8 cellular contexts compared by ENCODE assay signal in the genomic region with DNA sequence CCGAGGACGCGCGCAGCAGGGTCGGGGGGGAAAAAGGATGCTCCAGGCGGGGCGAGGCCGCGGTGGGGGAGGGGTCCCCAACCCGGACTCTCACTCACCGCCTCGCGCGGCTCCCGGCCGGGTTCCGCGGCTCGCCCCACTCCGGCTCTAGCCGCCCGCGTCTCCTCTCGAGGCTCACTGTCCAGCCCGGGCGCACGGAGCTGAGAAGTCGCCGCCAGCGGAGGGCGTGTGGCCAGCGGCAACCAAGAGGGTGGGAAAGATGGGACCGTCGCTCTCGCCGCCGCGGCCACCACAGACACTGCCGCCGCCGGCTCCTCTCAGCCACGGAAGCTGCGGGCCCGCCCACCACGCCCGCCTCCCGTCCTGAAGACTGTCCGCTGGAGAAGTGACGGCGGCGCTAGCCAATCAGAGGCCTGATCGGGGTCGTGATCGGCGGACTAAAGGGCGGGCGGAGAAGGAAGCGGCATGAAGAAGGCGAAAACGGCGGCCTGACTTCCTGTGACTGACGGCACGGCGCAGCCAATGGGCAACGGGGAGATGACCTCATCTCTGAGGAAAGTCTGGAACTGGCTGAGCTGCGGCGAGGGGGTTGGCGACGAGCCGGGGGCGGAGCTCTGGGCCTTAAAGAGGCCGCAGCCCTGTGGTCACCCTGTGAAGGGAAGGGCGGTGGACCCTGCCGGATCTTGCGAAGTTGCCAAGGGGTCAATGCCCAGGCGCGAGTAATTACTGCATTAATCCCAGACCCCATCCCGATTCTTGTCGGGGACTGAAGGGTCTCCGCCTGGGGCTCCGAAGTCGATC. TPM values are rescaled to one million over a fixed set of nuclear protein-coding genes. Genes with fewer than 3 reads are reported as not detected.
A peak's percentile ranks its signal among the peaks of the same experiment; 100 is the strongest.
DNase-seq lines count a peak whose midpoint lies in the region; ATAC-seq and TF ChIP-seq lines count a peak whose summit lies in the region.

A gene (minus strand): TSS at position 340 of the 801 bp plus-strand sequence.

- no peaks in the 10 kb centered on the region for H3K9me3 ChIP-seq in left lung

- peaks cover 0 to 4% (median 0%) of the 10 kb centered on the region in 7 donors for H3K9me3 Mint-ChIP-seq in CD14-positive monocyte

- peaks cover 12 to 37% of the 10 kb centered on the region in 2 donors for H3K4me1 ChIP-seq in left lung

- H3K27me3 ChIP-seq in left lung, result no peaks in the 10 kb centered on the region

- intact Hi-C loops in CD14-positive monocyte (cut with micrococcal nuclease) (loop anchor here in 1 of 2 donors (10.0 kb wide), 1 partner anchor 1102 kb away; a partner anchor contains a TSS), left lung (cut with DNase I) (no loop called here)

- DNase-seq in CD14-positive monocyte (ENCODE audit: low spot score) (peak; percentile 100), NCI-H82 (lab: John Stamatoyannopoulos, UW) (peak; percentile 99), dermis blood vessel endothelial cell (peak; percentile 100), left lung (peak; percentile 100)
- peak; percentile 99 to 100 for DNase-seq in activated CD4-positive, alpha-beta T cell treated with anti-CD3 and anti-CD28 coated beads, Interleukin-2, amount 50 U/mL, for 48 hours
- peak; percentile 98 to 99 for DNase-seq in stimulated activated CD4-positive, alpha-beta T cell treated with anti-CD3 and anti-CD28 coated beads, Interleukin-2, amount 100 ng/mL, for 48 hours

- H3K27ac Mint-ChIP-seq in CD14-positive monocyte, result peak within 1 kb of the TSS; percentile 97 to 99 (median 99)

- peaks cover 2 to 4% of the 10 kb centered on the region in 2 donors for H3K36me3 Mint-ChIP-seq in CD14-positive monocyte

- peak within 1 kb of the TSS; percentile 96 to 98 for H3K4me3 ChIP-seq in left lung

- no peaks in the 10 kb centered on the region for H3K36me3 ChIP-seq in left lung

- TF ChIP-seq CTCF in CD14-positive monocyte (IDR thresholded peaks at IDR 0.05), result no peak
- no peak for TF ChIP-seq CTCF in left lung (IDR thresholded peaks at IDR 0.05)

- H3K27ac ChIP-seq in left lung, result peak within 1 kb of the TSS; percentile 91 to 94

- peaks cover 0 to 5% (median 2%) of the 10 kb centered on the region in 3 donors for H3K27me3 Mint-ChIP-seq in CD14-positive monocyte (ENCODE audit: low read depth in 3 of 3)

- peak within 1 kb of the TSS; percentile 94 to 96 for H3K4me3 Mint-ChIP-seq in CD14-positive monocyte

- H3K4me1 Mint-ChIP-seq in CD14-positive monocyte, result peaks cover 49% of the 10 kb centered on the region

- peak; percentile 91 for ATAC-seq in GM19397 (IDR thresholded peaks at IDR 0.05; ENCODE audit: unreplicated experiment)
- ATAC-seq in HG03571 (IDR thresholded peaks at IDR 0.05; ENCODE audit: unreplicated experiment), result peak; percentile 90
- peak; percentile 96 for ATAC-seq in left lung

RNA-seq across cellular contexts. Expression of the gene that starts here (rescaled TPM):
- polyA plus RNA-seq in CD14-positive monocyte, result 10 to 100 TPM; 14.1 to 18.9 TPM
- total RNA-seq in dermis blood vessel endothelial cell (33.1 and 41.4 TPM in 2 replicates), left lung (10 to 100 TPM; 56.1 to 58.0 TPM)

Comparison
In these comparisons a context has a peak if more than half of its experiments do, and no peak if none do; other contexts are left out.
1. Peak in every context shown above with its lines: DNase-seq, ATAC-seq, H3K4me3 ChIP-seq and H3K27ac ChIP-seq.